12 cellular contexts compared by ENCODE assay signal in genomic region chr17:2067048-2067452, GRCh38. TPM values are rescaled to one million over a fixed set of nuclear protein-coding genes. Genes with fewer than 3 reads are reported as not detected.
DNase-seq lines count a peak whose midpoint lies in the region; TF ChIP-seq lines count a peak whose summit lies in the region.
"Had no signal": no experiment of that assay in that cellular context is flagged by ENCODE, and none has a peak within 500 bp of the region (broad histone marks: within the 10 kb centered on the region; RNA-seq: fewer than 3 reads in every experiment).

No MANE protein-coding gene starts in this region.

- H3K9me3 ChIP-seq in SJSA1 (replicated peaks), result no peaks in the 10 kb centered on the region
- H3K9me3 ChIP-seq in Caco-2, result no peaks in the 10 kb centered on the region
- H3K9me3 ChIP-seq: pancreas had no signal

- H3K4me1 Mint-ChIP-seq in Caco-2 (ENCODE audit: low read depth, unreplicated experiment), result peaks cover 8% of the 10 kb centered on the region

- H3K36me3 ChIP-seq in ACC112 (ENCODE audit: insufficient read depth, low read length) (no peaks in the 10 kb centered on the region; the same call in 1 of the 2 replicates), SJSA1 (peaks cover 54% of the 10 kb centered on the region), Caco-2 (ENCODE audit: control insufficient read depth, insufficient read depth, low read length) (peaks cover 3% of the 10 kb centered on the region)

- no peaks in the 10 kb centered on the region for H3K79me2 ChIP-seq in ACC112 (ENCODE audit: control insufficient read depth, insufficient read depth, low read length, unreplicated experiment)

- H3K4me1 ChIP-seq in ACC112 (ENCODE audit: control insufficient read depth, insufficient read depth, low read length, unreplicated experiment), result peaks cover 72% of the 10 kb centered on the region
- peaks cover 91% of the 10 kb centered on the region for H3K4me1 ChIP-seq in SJSA1 (replicated peaks)
- H3K4me1 ChIP-seq in Caco-2, result 0 out of 2 replicates have a peak, but pooled peaks cover 6% of the 10 kb centered on the region

- H3K4me3 Mint-ChIP-seq in Caco-2 (ENCODE audit: unreplicated experiment), result no peak overlapping the region
- H3K4me3 Mint-ChIP-seq: activated B cell treated with CpG ODN at 0.5 μM for 24 hours had no signal

- POLR2A ChIA-PET in Caco-2 (lab: Charles Lee) (no interaction called here), HEK293T (lab: Yijun Ruan, JAX) (no interaction called here)

- no peak overlapping the region for H3K4me3 ChIP-seq in ACC112 (ENCODE audit: low read depth, low read length)
- H3K4me3 ChIP-seq in SJSA1, result no peak overlapping the region
- no peak overlapping the region for H3K4me3 ChIP-seq in fibroblast of pulmonary artery (replicated peaks; ENCODE audit: low read depth, low read length)
- no peak overlapping the region for H3K4me3 ChIP-seq in Caco-2 (ENCODE audit: low read depth, low read length)
- H3K4me3 ChIP-seq: pancreas had no signal

- TF ChIP-seq CTCF in fibroblast of pulmonary artery (IDR thresholded peaks at IDR 0.05; ENCODE audit: low read length, missing control alignments) (no peak), Caco-2 (IDR thresholded peaks at IDR 0.05; ENCODE audit: insufficient read depth in 1 of 2, low read depth in 1 of 2, low read length in 1 of 2, severe bottlenecking in 1 of 2, unreplicated experiment in 1 of 2) (no peak)

- no peak overlapping the region for H2AFZ ChIP-seq in ACC112 (ENCODE audit: low read length, unreplicated experiment)

- no peaks in the 10 kb centered on the region for H3K27me3 ChIP-seq in ACC112 (ENCODE audit: insufficient read depth, low read length)
- no peaks in the 10 kb centered on the region for H3K27me3 ChIP-seq in SJSA1 (replicated peaks)
- H3K27me3 ChIP-seq in Caco-2 (replicated peaks; ENCODE audit: control insufficient read depth, insufficient read depth, low read length), result no peaks in the 10 kb centered on the region
- H3K27me3 ChIP-seq: pancreas had no signal

- BruUV-seq in Caco-2 (replicated peaks; lab: Mats Ljungman, UMichigan), result no TSS peak

- H3K27ac ChIP-seq in ACC112 (ENCODE audit: low read depth, low read length) (peak overlapping the region; percentile 44; the same call in 1 of the 2 replicates), SJSA1 (peak overlapping the region; percentile 97)

- no peaks in the 10 kb centered on the region for H3K9me3 Mint-ChIP-seq in Caco-2 (ENCODE audit: unreplicated experiment)
- H3K9me3 Mint-ChIP-seq: activated B cell treated with CpG ODN at 0.5 μM for 24 hours had no signal

- CTCF ChIA-PET in Caco-2 (lab: Charles Lee) (interaction anchor here (0.7 to 1.3 kb wide), 3 partner anchors 9 to 178 kb away, joined by 3 to 5 read pairs (median 3); no protein-coding TSS in a partner anchor), HEK293T (lab: Yijun Ruan, JAX) (interaction anchor here (0.5 to 0.6 kb wide), 2 partner anchors 178 to 268 kb away, joined by 3 read pairs; no protein-coding TSS in a partner anchor)

- intact Hi-C loops in Caco-2 (cut with micrococcal nuclease; ENCODE audit: unreplicated experiment), result no loop called here

- no peak for DNase-seq in SJSA1 (ENCODE audit: low read depth in 1 of 2, low spot score in 2 of 2)
- peak; percentile 19 for DNase-seq in fibroblast of pulmonary artery (ENCODE audit: low read depth)
- peak; percentile 43 for DNase-seq in retina
- DNase-seq in Caco-2, result no peak
- DNase-seq in amniotic stem cell (lab: John Stamatoyannopoulos, UW), result no peak
- DNase-seq in GM19240 (ENCODE audit: insufficient read length, low spot score), result no peak
- DNase-seq in HEK293T (ENCODE audit: extremely low spot score), result no peak
- DNase-seq: activated B cell treated with CpG ODN at 0.5 μM for 24 hours, activated gamma-delta T cell treated with Interleukin-2 at 50 U/mL for 16 hours, C1 segment of cervical spinal cord, pancreas had no signal

- H3K27ac Mint-ChIP-seq in Caco-2 (ENCODE audit: unreplicated experiment), result no peak overlapping the region
- H3K27ac Mint-ChIP-seq: activated B cell treated with CpG ODN at 0.5 μM for 24 hours had no signal

- H3K27me3 Mint-ChIP-seq in Caco-2 (ENCODE audit: insufficient read depth, unreplicated experiment), result no peaks in the 10 kb centered on the region
- H3K27me3 Mint-ChIP-seq: activated B cell treated with CpG ODN at 0.5 μM for 24 hours had no signal

- H3K36me3 Mint-ChIP-seq in Caco-2 (ENCODE audit: insufficient read depth, unreplicated experiment), result peaks cover 23% of the 10 kb centered on the region

TF ChIP-seq in HEK293T, 16 proteins besides CTCF, POLR2A, EP300 and RAD21:
- TF ChIP-seq FOXA1 (IDR thresholded peaks at IDR 0.05) (no peak), LEF1 (IDR thresholded peaks at IDR 0.05; ENCODE audit: borderline replicate concordance) (no peak)

RNA-seq across cellular contexts. Expression of gene HIC1, which starts 12.1 kb away (rescaled TPM):
- 28.8 and 31.3 TPM in 2 replicates for total RNA-seq in SJSA1 (2014; rRNA removed; shearing (Covaris generic))
- 0.59 and 1.8 TPM in 2 replicates for total RNA-seq in Caco-2 (2022)

RNA-seq across cellular contexts. Expression of gene OVCA2, which starts 25.2 kb away (rescaled TPM):
- 66.0 and 79.9 TPM in 2 replicates for total RNA-seq in SJSA1 (2014; rRNA removed; shearing (Covaris generic))
- total RNA-seq in Caco-2 (2022), result 33.1 and 39.3 TPM in 2 replicates

RNA-seq across cellular contexts. Expression of gene DPH1, which starts 37.1 kb away (rescaled TPM):
- total RNA-seq in SJSA1 (2014; rRNA removed; shearing (Covaris generic)), result 21.0 and 24.9 TPM in 2 replicates
- 52.0 and 52.8 TPM in 2 replicates for total RNA-seq in Caco-2 (2022)

RNA-seq across cellular contexts. Expression of gene RTN4RL1, which starts 41.9 kb away (rescaled TPM):
- not detected in 2 replicates for total RNA-seq in SJSA1 (2014; rRNA removed; shearing (Covaris generic))
- 0.54 and 0.60 TPM in 2 replicates for total RNA-seq in Caco-2 (2022)
- total RNA-seq: activated B cell treated with CpG ODN at 0.5 μM for 24 hours had no signal

Comparison
In these comparisons a context has a peak if more than half of its experiments do, and no peak if none do; other contexts are left out.
1. DNase-seq: peak in fibroblast of pulmonary artery (single experiment) and retina (single experiment); none in SJSA1 (0 of 2), Caco-2 (0 of 2), amniotic stem cell (single experiment), GM19240 (single experiment) and HEK293T (single experiment).
2. RNA of gene HIC1, which starts 12.1 kb away (total RNA-seq): 28.8 to 31.3 TPM in SJSA1; 0.59 to 1.8 TPM in Caco-2; every median in the first group is over 10 times any median in the second.